11 cellular contexts compared by ENCODE assay signal in the genomic region with DNA sequence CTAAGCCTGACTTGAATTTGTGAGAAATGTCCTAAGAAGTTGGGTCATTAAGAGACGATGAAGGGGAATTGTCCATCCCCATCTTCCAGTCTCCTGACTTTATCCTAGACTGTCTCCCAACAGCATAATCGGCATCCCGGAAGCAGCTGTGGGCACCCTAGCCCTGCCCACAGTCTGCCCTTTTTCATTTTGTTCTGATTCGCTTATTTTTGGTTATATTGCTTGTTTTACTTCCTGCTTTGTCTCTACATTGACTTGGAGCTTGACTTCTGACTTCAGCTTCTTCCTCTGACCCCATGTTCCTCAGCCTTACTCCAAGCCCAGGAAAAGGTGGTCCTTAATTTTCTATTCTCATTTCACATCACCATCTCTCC. TPM values are rescaled to one million over a fixed set of nuclear protein-coding genes. Genes with fewer than 3 reads are reported as not detected.
DNase-seq lines count a peak whose midpoint lies in the region; ATAC-seq and TF ChIP-seq lines count a peak whose summit lies in the region.
"Had no signal": no experiment of that assay in that cellular context is flagged by ENCODE, and none has a peak within 500 bp of the region (broad histone marks: within the 10 kb centered on the region; RNA-seq: fewer than 3 reads in every experiment).

No MANE protein-coding gene starts in this region.

- DNase-seq in GM12865 (ENCODE audit: low read depth) (no peak), NCI-H1105 treated with DMSO at 0.1 percent for 48 hours (lab: John Stamatoyannopoulos, UW) (no peak), NCI-H69 (lab: John Stamatoyannopoulos, UW) (no peak), ecto neural progenitor cell (ENCODE audit: low spot score) (no peak)
- no peak for DNase-seq in natural killer cell treated with Interleukin-12 subunit alpha and Interleukin-12 subunit beta and Interleukin-15 and Interleukin-18, amount 100 ng/mL, for 72 hours (ENCODE audit: low spot score)
- DNase-seq: NCI-H1417, PC-3 had no signal

- H3K27me3 Mint-ChIP-seq in activated naive CD8-positive, alpha-beta T cell, result no peaks in the 10 kb centered on the region
- H3K27me3 Mint-ChIP-seq in natural killer cell treated with Interleukin-12 subunit alpha and Interleukin-12 subunit beta and Interleukin-15 and Interleukin-18, amount 100 ng/mL, for 72 hours, result no peaks in the 10 kb centered on the region

- H3K4me3 ChIP-seq in GM12865 (ENCODE audit: low read depth, low read length), result peak overlapping the region; percentile 3
- H3K4me3 ChIP-seq: gastroesophageal sphincter had no signal

- H3K27ac Mint-ChIP-seq in activated naive CD8-positive, alpha-beta T cell, result peak overlapping the region; percentile 87
- H3K27ac Mint-ChIP-seq in natural killer cell treated with Interleukin-12 subunit alpha and Interleukin-12 subunit beta and Interleukin-15 and Interleukin-18, amount 100 ng/mL, for 72 hours, result peak overlapping the region; percentile 78 to 85

- H3K4me3 Mint-ChIP-seq in activated naive CD8-positive, alpha-beta T cell, result peak overlapping the region; percentile 1
- peak overlapping the region; percentile 61 for H3K4me3 Mint-ChIP-seq in natural killer cell treated with Interleukin-12 subunit alpha and Interleukin-12 subunit beta and Interleukin-15 and Interleukin-18, amount 100 ng/mL, for 72 hours

- peaks cover 10% of the 10 kb centered on the region for H3K36me3 Mint-ChIP-seq in activated naive CD8-positive, alpha-beta T cell
- peaks cover 13% of the 10 kb centered on the region for H3K36me3 Mint-ChIP-seq in natural killer cell treated with Interleukin-12 subunit alpha and Interleukin-12 subunit beta and Interleukin-15 and Interleukin-18, amount 100 ng/mL, for 72 hours

- ATAC-seq in GM21390 (IDR thresholded peaks at IDR 0.05; ENCODE audit: unreplicated experiment) (peak; percentile 11), HG02981 (IDR thresholded peaks at IDR 0.05; ENCODE audit: unreplicated experiment) (no peak)
- no peak for ATAC-seq in natural killer cell treated with Interleukin-12 subunit alpha and Interleukin-12 subunit beta and Interleukin-15 and Interleukin-18, amount 100 ng/mL, for 72 hours
- ATAC-seq: gastroesophageal sphincter, PC-3 had no signal

- H3K4me1 Mint-ChIP-seq in activated naive CD8-positive, alpha-beta T cell (ENCODE audit: low read depth), result peaks cover 27% of the 10 kb centered on the region
- H3K4me1 Mint-ChIP-seq in natural killer cell treated with Interleukin-12 subunit alpha and Interleukin-12 subunit beta and Interleukin-15 and Interleukin-18, amount 100 ng/mL, for 72 hours (ENCODE audit: low read depth in 2 of 2), result peaks cover 20 to 21% of the 10 kb centered on the region in 2 donors

- H3K9me3 Mint-ChIP-seq in activated naive CD8-positive, alpha-beta T cell (ENCODE audit: low read depth), result no peaks in the 10 kb centered on the region
- no peaks in the 10 kb centered on the region for H3K9me3 Mint-ChIP-seq in natural killer cell treated with Interleukin-12 subunit alpha and Interleukin-12 subunit beta and Interleukin-15 and Interleukin-18, amount 100 ng/mL, for 72 hours

- no peak for TF ChIP-seq CTCF in GM12865 (IDR thresholded peaks at IDR 0.05; ENCODE audit: insufficient read depth, low read depth, low read length, missing control alignments)

RNA-seq across cellular contexts. Expression of gene UGCG, which starts 41.8 kb away (rescaled TPM):
- total RNA-seq in natural killer cell treated with Interleukin-12 subunit alpha and Interleukin-12 subunit beta and Interleukin-15 and Interleukin-18, amount 100 ng/mL, for 72 hours, result 10 to 100 TPM; 14.8 to 19.0 TPM
